ENCODE assay signal across 9 cellular contexts in the genomic region with DNA sequence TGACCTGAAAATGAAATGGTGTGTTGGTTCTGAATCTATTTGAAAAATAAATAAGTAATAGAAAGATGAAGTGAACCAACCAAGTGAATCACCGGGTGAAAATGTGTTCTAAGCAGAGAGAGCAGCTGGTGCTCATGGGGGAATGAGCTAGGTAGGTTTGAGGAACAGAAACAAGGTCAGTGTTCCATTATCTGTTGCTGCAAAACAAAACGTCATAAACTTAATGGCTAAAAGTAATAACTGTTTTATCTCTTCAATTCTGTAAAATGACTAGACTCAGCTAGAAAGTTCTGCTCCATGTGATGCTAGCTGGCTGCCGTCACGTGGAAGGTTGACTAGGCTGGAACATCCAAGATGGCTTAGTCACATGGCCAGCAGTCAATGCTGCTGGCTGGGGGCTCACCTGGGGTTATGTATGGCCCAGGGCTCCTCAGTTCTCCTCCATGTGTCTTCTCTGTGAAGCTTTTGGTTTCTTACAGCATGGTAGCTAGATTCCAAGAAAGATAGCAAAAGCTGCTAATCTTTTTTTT. TPM values are rescaled to one million over a fixed set of nuclear protein-coding genes. Genes with fewer than 3 reads are reported as not detected.
DNase-seq lines count a peak whose midpoint lies in the region; ATAC-seq lines count a peak whose summit lies in the region.
"Had no signal": no experiment of that assay in that cellular context is flagged by ENCODE, and none has a peak within 500 bp of the region (broad histone marks: within the 10 kb centered on the region; RNA-seq: fewer than 3 reads in every experiment).

No MANE protein-coding gene starts in this region.

- DNase-seq in left lobe of liver (ENCODE audit: low spot score) (no peak), NCI-H1694 (lab: John Stamatoyannopoulos, UW) (no peak), islet precursor cell (no peak), medulla oblongata (ENCODE audit: extremely low spot score) (no peak), occipital lobe (lab: John Stamatoyannopoulos, UW) (no peak)
- DNase-seq: upper lobe of left lung had no signal

- ATAC-seq in GM18517 (IDR thresholded peaks at IDR 0.05; ENCODE audit: unreplicated experiment): peak; percentile 91
- peak; percentile 96 for ATAC-seq in GM21447 (IDR thresholded peaks at IDR 0.05; ENCODE audit: unreplicated experiment)
- ATAC-seq in HG03432 (IDR thresholded peaks at IDR 0.05; ENCODE audit: unreplicated experiment): peak; percentile 93
- ATAC-seq in left lobe of liver: peak; percentile 29

RNA-seq across cellular contexts. Expression of gene SH3BP5, which starts 13.3 kb away (rescaled TPM):
- total RNA-seq in left lobe of liver: 10.5 TPM
- total RNA-seq in occipital lobe: 61.6 TPM

Comparison
In these comparisons a context has a peak if more than half of its experiments do, and no peak if none do; other contexts are left out.
1. ATAC-seq: peak in every context shown above with its lines; median percentile 96 in GM21447; 93 in HG03432; 91 in GM18517; 29 in left lobe of liver.